In the genomic region with DNA sequence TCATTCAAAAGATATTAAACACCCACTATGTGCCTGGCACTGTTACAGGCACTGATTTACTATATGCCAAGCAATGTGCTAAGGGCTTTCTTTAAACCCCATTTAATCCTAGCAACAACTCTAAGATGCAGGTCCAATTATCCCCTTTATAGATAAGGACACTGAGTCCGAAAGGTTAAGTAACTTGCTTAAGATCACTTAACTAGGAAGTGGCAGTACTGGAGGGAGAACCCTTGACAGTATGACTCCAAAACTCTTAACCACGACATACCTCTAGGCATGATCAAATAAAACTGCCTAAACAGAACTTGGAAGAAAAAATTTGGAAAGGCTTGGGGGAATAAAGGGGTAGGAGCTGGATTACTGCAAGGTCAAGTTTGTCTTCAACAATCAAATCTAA, we compare ENCODE assay signal across 8 cellular contexts. TPM values are rescaled to one million over a fixed set of nuclear protein-coding genes. Genes with fewer than 3 reads are reported as not detected.
DNase-seq lines count a peak whose midpoint lies in the region; ATAC-seq, FAIRE-seq and TF ChIP-seq lines count a peak whose summit lies in the region.

No MANE protein-coding gene starts in this region.

- POLR2A ChIA-PET in PC-9 (lab: Charles Lee; ENCODE audit: unreplicated experiment) (interaction anchor here (0.6 kb wide), 1 partner anchor 1747 kb away, joined by 4 read pairs; no protein-coding TSS in a partner anchor), endothelial cell of umbilical vein (lab: Charles Lee) (interaction anchor here (0.6 kb wide), 1 partner anchor 458 kb away, joined by 4 read pairs; no protein-coding TSS in a partner anchor)

- no peak for TF ChIP-seq POLR2A in endothelial cell of umbilical vein (IDR thresholded peaks at IDR 0.05; ENCODE audit: low read depth, low read length)

- ATAC-seq in GM21723 (IDR thresholded peaks at IDR 0.05; ENCODE audit: unreplicated experiment), result no peak

- peaks cover 3% of the 10 kb centered on the region for H3K9me1 ChIP-seq in endothelial cell of umbilical vein (replicated peaks; ENCODE audit: control insufficient read depth, extremely low read depth, insufficient read depth, low read length)

- TF ChIP-seq CTCF in PC-9 (conservative IDR thresholded peaks at IDR 0.05) (no peak), endothelial cell of umbilical vein (IDR thresholded peaks at IDR 0.05; ENCODE audit: extremely low read depth in 1 of 2, insufficient read depth in 1 of 2, low read depth in 1 of 2, low read length in 2 of 2) (no peak)

- H3K4me3 ChIP-seq in GM08714 (ENCODE audit: low read length), result peak overlapping the region; percentile 93
- H3K4me3 ChIP-seq in PC-9, result peak overlapping the region; percentile 92
- peak overlapping the region; percentile 85 to 94 (median 86) for H3K4me3 ChIP-seq in endothelial cell of umbilical vein (replicated peaks in 1 of 3; ENCODE audit: insufficient read depth in 1 of 3, low read depth in 1 of 3, low read length in 3 of 3)
- H3K4me3 ChIP-seq in rectal smooth muscle tissue (ENCODE audit: low read length), result peak overlapping the region; percentile 74

- H3K9me2 ChIP-seq in PC-9 (ENCODE audit: insufficient read depth), result no peaks in the 10 kb centered on the region

- H3K36me3 ChIP-seq in PC-9 (ENCODE audit: low read depth) (no peaks in the 10 kb centered on the region), endothelial cell of umbilical vein (ENCODE audit: control insufficient read depth in 2 of 2, extremely low read depth in 1 of 2, insufficient read depth in 2 of 2, low read length in 2 of 2) (no peaks in the 10 kb centered on the region), rectal smooth muscle tissue (ENCODE audit: control insufficient read depth, insufficient read depth, low read length) (no peaks in the 10 kb centered on the region)

- H4K20me1 ChIP-seq in PC-9 (ENCODE audit: insufficient read depth) (peaks cover 58% of the 10 kb centered on the region), endothelial cell of umbilical vein (replicated peaks; ENCODE audit: control insufficient read depth, extremely low read depth, insufficient read depth, low read length) (peaks cover 38% of the 10 kb centered on the region)

- H3K4me1 ChIP-seq in PC-9 (replicated peaks; ENCODE audit: insufficient read depth), result peaks cover 44% of the 10 kb centered on the region
- peaks cover 48% of the 10 kb centered on the region for H3K4me1 ChIP-seq in endothelial cell of umbilical vein (ENCODE audit: control insufficient read depth, extremely low read depth, insufficient read depth, low read length)
- peaks cover 24% of the 10 kb centered on the region for H3K4me1 ChIP-seq in rectal smooth muscle tissue (ENCODE audit: control insufficient read depth, insufficient read depth, low read length)

- dilution Hi-C loops in endothelial cell of umbilical vein (cut with MboI; ENCODE audit: extremely low pct_ligation_motif_present, low sequenced_read_pairs), result no loop called here

- H3K79me2 ChIP-seq in PC-9 (ENCODE audit: low read depth), result peaks cover 71% of the 10 kb centered on the region
- peaks cover 67% of the 10 kb centered on the region for H3K79me2 ChIP-seq in endothelial cell of umbilical vein (ENCODE audit: control insufficient read depth, insufficient read depth, low read length)

- peak overlapping the region; percentile 88 for H3K4me2 ChIP-seq in PC-9
- H3K4me2 ChIP-seq in endothelial cell of umbilical vein (ENCODE audit: insufficient read depth, low read length), result peak overlapping the region; percentile 91

- BruUV-seq in PC-9 (replicated peaks; lab: Mats Ljungman, UMichigan), result no TSS peak
- BruUV-seq in endothelial cell of umbilical vein (replicated peaks; lab: Mats Ljungman, UMichigan), result no TSS peak

- H3K9ac ChIP-seq in endothelial cell of umbilical vein (replicated peaks; ENCODE audit: extremely low read depth, insufficient read depth, low read length), result peak overlapping the region; percentile 79
- H3K9ac ChIP-seq in rectal smooth muscle tissue (ENCODE audit: low read length), result no peak overlapping the region

- H3K27ac ChIP-seq in PC-9 (no peak overlapping the region), endothelial cell of umbilical vein (ENCODE audit: insufficient read depth, low read depth, low read length) (no peak overlapping the region), rectal smooth muscle tissue (ENCODE audit: low read depth, low read length) (no peak overlapping the region)

- CTCF ChIA-PET in PC-9 (lab: Charles Lee) (interaction anchor here (0.6 to 1.0 kb wide), 2 partner anchors 120 to 439 kb away, joined by 3 read pairs; no protein-coding TSS in a partner anchor), endothelial cell of umbilical vein (lab: Charles Lee) (interaction anchor here (1.0 to 2.0 kb wide), 5 partner anchors 10 to 87 kb away, joined by 3 to 6 read pairs (median 4); no protein-coding TSS in a partner anchor)

- H2AFZ ChIP-seq in PC-9, result no peak overlapping the region
- no peak overlapping the region for H2AFZ ChIP-seq in endothelial cell of umbilical vein (ENCODE audit: low read depth, low read length)

- DNase-seq in PC-9 (no peak), endothelial cell of umbilical vein (ENCODE audit: low read depth, low spot score) (peak; percentile 22), kidney glomerular epithelial cell (lab: John Stamatoyannopoulos, UW) (no peak), islet precursor cell (no peak), OCI-M2 (lab: John Stamatoyannopoulos, UW; ENCODE audit: unreplicated experiment) (no peak)

- FAIRE-seq in endothelial cell of umbilical vein (lab: Jason Lieb, UNC), result peak; percentile 28

- intact Hi-C loops in PC-9 (cut with micrococcal nuclease; ENCODE audit: unreplicated experiment) (loop anchor here (5.0 kb wide), 2 partner anchors 48 to 128 kb away; a partner anchor contains a TSS), endothelial cell of umbilical vein (cut with micrococcal nuclease) (loop anchor here (2.0 kb wide), 1 partner anchor 13 kb away; no protein-coding TSS in a partner anchor)

- H3F3A ChIP-seq in PC-9 (ENCODE audit: insufficient read depth, low read depth), result no peaks in the 10 kb centered on the region

- H3K9me3 ChIP-seq in PC-9 (ENCODE audit: insufficient read depth, low read depth), result no peaks in the 10 kb centered on the region
- H3K9me3 ChIP-seq in endothelial cell of umbilical vein (replicated peaks; ENCODE audit: control insufficient read depth, insufficient read depth, low read length), result no peaks in the 10 kb centered on the region

- no peaks in the 10 kb centered on the region for H3K27me3 ChIP-seq in PC-9 (ENCODE audit: insufficient read depth, low read depth)
- H3K27me3 ChIP-seq in endothelial cell of umbilical vein (ENCODE audit: control insufficient read depth in 2 of 2, insufficient read depth in 2 of 2, low read length in 2 of 2), result no peaks in the 10 kb centered on the region
- no peaks in the 10 kb centered on the region for H3K27me3 ChIP-seq in rectal smooth muscle tissue (ENCODE audit: control insufficient read depth, insufficient read depth, low read length)

TF ChIP-seq in endothelial cell of umbilical vein, 7 proteins besides CTCF, POLR2A, EP300 and RAD21:
- no peak for TF ChIP-seq EZH2 (IDR thresholded peaks at IDR 0.05; ENCODE audit: borderline replicate concordance, low read depth, low read length, severe bottlenecking)
- no peak for TF ChIP-seq JUN (IDR thresholded peaks at IDR 0.05; ENCODE audit: borderline replicate concordance, insufficient read depth, insufficient read length, low read depth)
- TF ChIP-seq GATA2 (IDR thresholded peaks at IDR 0.05; ENCODE audit: insufficient read depth, insufficient read length, low read depth, low read length), result no peak
- TF ChIP-seq MYC (IDR thresholded peaks at IDR 0.05; ENCODE audit: low read depth, low read length), result no peak
- TF ChIP-seq FOS (IDR thresholded peaks at IDR 0.05; ENCODE audit: borderline replicate concordance, insufficient read depth, low read length), result no peak
- TF ChIP-seq POLR2AphosphoS5 (IDR thresholded peaks at IDR 0.05; ENCODE audit: insufficient read depth, low read depth, low read length), result no peak
- TF ChIP-seq, protein P1, sequence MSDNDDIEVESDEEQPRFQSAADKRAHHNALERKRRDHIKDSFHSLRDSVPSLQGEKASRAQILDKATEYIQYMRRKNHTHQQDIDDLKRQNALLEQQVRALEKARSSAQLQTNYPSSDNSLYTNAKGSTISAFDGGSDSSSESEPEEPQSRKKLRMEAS (IDR thresholded peaks at IDR 0.05; ENCODE audit: insufficient read depth, insufficient read length), result no peak
TF ChIP-seq in endothelial cell of umbilical vein: peak in this region for 0.

RNA-seq across cellular contexts. Expression of a gene that starts 1.7 kb away (rescaled TPM):
- total RNA-seq in PC-9 (2021) (58.1 and 82.6 TPM in 2 replicates), endothelial cell of umbilical vein (76.4 and 79.3 TPM in 2 replicates)
- polyA plus RNA-seq in endothelial cell of umbilical vein, result 12.7 and 18.9 TPM in 2 replicates
- polyA plus RNA-seq in endothelial cell of umbilical vein (2011; cell fraction: cytosol; rRNA removed), result 22.8 and 23.2 TPM in 2 replicates
- 22.5 and 29.1 TPM in 2 replicates for polyA plus RNA-seq in endothelial cell of umbilical vein (2011; cell fraction: nucleus; rRNA removed)
- polyA plus RNA-seq in endothelial cell of umbilical vein (2012), result 55.9 and 62.6 TPM in 2 replicates
- 19.4 and 22.8 TPM in 2 replicates for polyA minus RNA-seq in endothelial cell of umbilical vein
- 19.0 TPM for polyA minus RNA-seq in endothelial cell of umbilical vein (2011; cell fraction: cytosol; rRNA and poly(A)+ RNA removed)
- polyA minus RNA-seq in endothelial cell of umbilical vein (2011; cell fraction: nucleus; rRNA and poly(A)+ RNA removed), result 18.8 and 27.6 TPM in 2 replicates
